Comparison of ENCODE assay signal across 22 cellular contexts in genomic region chr6:16295471-16295870, GRCh38.
"Had no signal": no experiment of that assay in that cellular context is flagged by ENCODE, and none has a peak within 500 bp of the region (broad histone marks: within the 10 kb centered on the region; RNA-seq: fewer than 3 reads in every experiment).

No MANE protein-coding gene starts in this region.

- H3K27me3 ChIP-seq: gastroesophageal sphincter, heart left ventricle, hepatocyte, left lung, right atrium auricular region, sigmoid colon, testis, tibial artery had no signal

- H2AFZ ChIP-seq: hepatocyte had no signal

- H3K27ac ChIP-seq: epithelial cell of prostate, gastroesophageal sphincter, heart left ventricle, hepatocyte, left lung, prostate gland, right atrium auricular region, sigmoid colon, testis, tibial artery had no signal

- ATAC-seq: esophagus mucosa; gastroesophageal sphincter; heart left ventricle; left cardiac atrium; left lung; naive thymus-derived CD8-positive, alpha-beta T cell; stimulated activated naive B cell treated with anti-CD40 and anti-IgM and Interleukin-4, amounts not matched to agents 10 μg/mL and 1 μg/mL and 100 μg/mL, for 72 hours had no signal

- H3K4me1 ChIP-seq: gastroesophageal sphincter, heart left ventricle, left lung, prostate gland, right atrium auricular region, sigmoid colon, testis, tibial artery had no signal

- H3K36me3 ChIP-seq: prostate gland had no signal

- DNase-seq: cerebellar nuclear complex; effector CD8-positive, alpha-beta T cell; endodermal cell; foreskin fibroblast; heart left ventricle; kidney; left cardiac atrium; left lung; mesendoderm; naive thymus-derived CD8-positive, alpha-beta T cell; nephron progenitor cell; sigmoid colon; stimulated activated CD4-positive, alpha-beta T cell treated with anti-CD3 and anti-CD28 coated beads, Interleukin-2, amount 100 ng/mL, for 48 hours; stimulated activated naive B cell treated with anti-CD40 and anti-IgM and Interleukin-4, amounts not matched to agents 10 μg/mL and 1 μg/mL and 100 μg/mL, for 72 hours; testis had no signal

- H3K4me3 ChIP-seq: gastroesophageal sphincter, heart left ventricle, hepatocyte, left lung, prostate gland, right atrium auricular region, sigmoid colon, testis, tibial artery had no signal

- H3K79me2 ChIP-seq: hepatocyte had no signal

- H3K9me3 ChIP-seq: gastroesophageal sphincter, heart left ventricle, left lung, prostate gland, right atrium auricular region, sigmoid colon, testis, tibial artery had no signal

- H3K4me2 ChIP-seq: hepatocyte had no signal
